ENCODE assay signal across 8 cellular contexts in genomic region chr14:77059276-77059934, GRCh38.
DNase-seq lines count a peak whose midpoint lies in the region; ATAC-seq and TF ChIP-seq lines count a peak whose summit lies in the region.

No MANE protein-coding gene starts in this region.

- POLR2A ChIA-PET in RWPE1 (lab: Yijun Ruan, JAX; ENCODE audit: low non-redundant PET): no interaction called here

- H3K27ac ChIP-seq in RWPE1: peak overlapping the region; percentile 52

- no peak for TF ChIP-seq CTCF in RWPE1 (conservative IDR thresholded peaks at IDR 0.05; ENCODE audit: low read depth)

- CTCF ChIA-PET in RWPE1 (lab: Yijun Ruan, JAX): interaction anchor here (0.6 to 2.1 kb wide), 16 partner anchors 10 to 241 kb away, joined by 3 to 24 read pairs (median 4); no protein-coding TSS in a partner anchor

- peak; percentile 23 for DNase-seq in stimulated activated CD4-positive, alpha-beta T cell treated with anti-CD3 and anti-CD28 coated beads, Interleukin-1b, Interleukin-23, amount 100 ng/mL, for 48 hours
- DNase-seq in stimulated activated CD4-positive, alpha-beta T cell treated with anti-CD3 and anti-CD28 coated beads, Interleukin-4, amount 100 ng/mL, for 1 hour: no peak
- DNase-seq in RWPE1 (ENCODE audit: low spot score) (peak; percentile 74), erythroblast (lab: John Stamatoyannopoulos, UW) (peak; percentile 46 to 51), nucleus accumbens (lab: John Stamatoyannopoulos, UW) (peak; percentile 18 to 91 (median 75)), foreskin melanocyte (no peak)
- DNase-seq in activated naive CD4-positive, alpha-beta T cell (lab: John Stamatoyannopoulos, UW): no peak

- ATAC-seq in HG03439 (IDR thresholded peaks at IDR 0.05; ENCODE audit: unreplicated experiment): no peak

- TF ChIP-seq POLR2A in erythroblast (IDR thresholded peaks at IDR 0.05; ENCODE audit: low read length): no peak

Comparison
In these comparisons a context has a peak if more than half of its experiments do, and no peak if none do; other contexts are left out.
1. DNase-seq: peak in stimulated activated CD4-positive, alpha-beta T cell treated with anti-CD3 and anti-CD28 coated beads, Interleukin-1b, Interleukin-23, amount 100 ng/mL, for 48 hours (single experiment), RWPE1 (single experiment), erythroblast (2 of 2) and nucleus accumbens (56 of 56); none in stimulated activated CD4-positive, alpha-beta T cell treated with anti-CD3 and anti-CD28 coated beads, Interleukin-4, amount 100 ng/mL, for 1 hour (single experiment), foreskin melanocyte (single experiment) and activated naive CD4-positive, alpha-beta T cell (0 of 4).